ENCODE assay signal across 16 cellular contexts in the genomic region with DNA sequence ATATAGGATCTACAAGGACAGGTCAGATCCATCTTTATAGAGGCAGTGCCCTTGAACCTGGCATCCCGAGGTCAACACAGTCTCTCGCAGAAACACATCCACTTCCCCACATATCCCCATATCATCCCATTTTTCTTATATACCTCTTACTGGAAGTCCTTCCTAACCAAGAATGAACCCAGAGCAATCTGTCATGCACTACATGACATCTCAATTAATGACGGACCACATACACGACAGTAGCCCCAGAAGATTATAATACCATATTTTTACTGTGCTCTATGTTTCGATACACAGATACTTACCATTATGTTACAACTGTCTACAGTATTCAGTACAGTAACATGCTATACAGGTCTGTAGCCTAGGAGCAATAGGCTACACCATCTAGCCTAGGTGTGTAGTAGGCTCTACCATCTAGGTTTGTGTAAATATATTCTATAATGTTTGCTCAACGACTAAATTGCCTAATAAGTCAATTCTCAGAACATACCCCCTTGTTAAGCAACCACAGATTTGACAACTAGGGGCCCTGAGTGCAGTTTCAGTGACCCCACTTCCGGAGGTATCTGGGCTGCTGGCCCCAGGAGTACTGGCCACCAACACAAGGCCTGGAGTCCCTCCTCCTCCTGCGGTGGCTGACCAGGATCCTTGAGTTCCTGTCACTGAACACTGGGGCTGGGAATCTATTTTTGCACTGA. TPM values are rescaled to one million over a fixed set of nuclear protein-coding genes. Genes with fewer than 3 reads are reported as not detected.
DNase-seq lines count a peak whose midpoint lies in the region; ATAC-seq and TF ChIP-seq lines count a peak whose summit lies in the region.
"Had no signal": no experiment of that assay in that cellular context is flagged by ENCODE, and none has a peak within 500 bp of the region (broad histone marks: within the 10 kb centered on the region; RNA-seq: fewer than 3 reads in every experiment).

No MANE protein-coding gene starts in this region.

- H3K9me3 ChIP-seq in Caco-2 (no peaks in the 10 kb centered on the region), HEK293 (ENCODE audit: control insufficient read depth, insufficient read depth, low read depth, low read length) (no peaks in the 10 kb centered on the region), PC-3 (ENCODE audit: low read length) (no peaks in the 10 kb centered on the region), mesenchymal stem cell (ENCODE audit: control insufficient read depth, low read length) (no peaks in the 10 kb centered on the region), GM23248 (ENCODE audit: low read depth) (no peaks in the 10 kb centered on the region)
- H3K9me3 ChIP-seq: BLaER1, SJSA1 had no signal

- H2BK5ac ChIP-seq in mesenchymal stem cell (ENCODE audit: low read depth, low read length, poor library complexity, severe bottlenecking) = peak overlapping the region; percentile 9

- no peaks in the 10 kb centered on the region for H3K79me1 ChIP-seq in mesenchymal stem cell (replicated peaks; ENCODE audit: low read length, poor library complexity, severe bottlenecking)

- intact Hi-C loops in Caco-2 (cut with micrococcal nuclease; ENCODE audit: unreplicated experiment) = no loop called here
- intact Hi-C loops in PC-3 (cut with micrococcal nuclease) = no loop called here

- ATAC-seq in PC-3 (no peak), HG02885 (IDR thresholded peaks at IDR 0.05; ENCODE audit: poor library complexity, unreplicated experiment) (no peak), GM18909 (IDR thresholded peaks at IDR 0.05; ENCODE audit: poor library complexity, unreplicated experiment) (no peak)
- ATAC-seq: CD8-positive, alpha-beta T cell had no signal

- H2BK15ac ChIP-seq in mesenchymal stem cell (ENCODE audit: low read depth, poor library complexity, severe bottlenecking) = no peak overlapping the region

- H4K8ac ChIP-seq in mesenchymal stem cell (ENCODE audit: low read length) = no peak overlapping the region

- H3K36me3 ChIP-seq in Caco-2 (ENCODE audit: control insufficient read depth, insufficient read depth, low read length) (no peaks in the 10 kb centered on the region), HEK293 (ENCODE audit: control insufficient read depth in 2 of 2, insufficient read depth in 1 of 2, low read length in 2 of 2) (no peaks in the 10 kb centered on the region), PC-3 (ENCODE audit: low read depth, low read length) (no peaks in the 10 kb centered on the region), mesenchymal stem cell (ENCODE audit: control insufficient read depth in 1 of 2, insufficient read depth in 2 of 2, low read depth in 1 of 2, low read length in 2 of 2) (peaks cover 0 to 6% of the 10 kb centered on the region in 2 experiments), GM23248 (ENCODE audit: low read depth) (no peaks in the 10 kb centered on the region)
- H3K36me3 ChIP-seq: BLaER1 had no signal

- CTCF ChIA-PET in Caco-2 (lab: Charles Lee) = no interaction called here
- CTCF ChIA-PET in HEK293 (lab: Yijun Ruan, JAX) = no interaction called here
- CTCF ChIA-PET in PC-3 (lab: Charles Lee) = no interaction called here

- H3K79me2 ChIP-seq in PC-3 (ENCODE audit: low read length) (peaks cover 96% of the 10 kb centered on the region), GM23248 (ENCODE audit: insufficient read depth) (peaks cover 100% of the 10 kb centered on the region)

- H3K9me3 Mint-ChIP-seq in Caco-2 (ENCODE audit: unreplicated experiment) = no peaks in the 10 kb centered on the region
- H3K9me3 Mint-ChIP-seq: CD8-positive, alpha-beta T cell; T-helper 1 cell treated with Interleukin-12 subunit alpha and Interleukin-12 subunit beta and Interleukin-4 antibody, amounts not matched to agents 30 μg/mL and 1 μg/mL, for 36 hours had no signal

- in situ Hi-C loops in GM23248 (cut with MboI) = no loop called here

- no peaks in the 10 kb centered on the region for H3K27me3 ChIP-seq in Caco-2 (replicated peaks; ENCODE audit: control insufficient read depth, insufficient read depth, low read length)
- no peaks in the 10 kb centered on the region for H3K27me3 ChIP-seq in PC-3 (ENCODE audit: low read length)
- H3K27me3 ChIP-seq in mesenchymal stem cell (ENCODE audit: control insufficient read depth in 1 of 2, insufficient read depth in 1 of 2, low read length in 2 of 2) = no peaks in the 10 kb centered on the region
- H3K27me3 ChIP-seq in GM23248 (replicated peaks; ENCODE audit: insufficient read depth) = no peaks in the 10 kb centered on the region
- H3K27me3 ChIP-seq: BLaER1, SJSA1 had no signal

- TF ChIP-seq CTCF in Caco-2 (IDR thresholded peaks at IDR 0.05; ENCODE audit: insufficient read depth in 1 of 2, low read depth in 1 of 2, low read length in 1 of 2, severe bottlenecking in 1 of 2, unreplicated experiment in 1 of 2) (no peak), HEK293 (tag by site-specific recombination; IDR thresholded peaks at IDR 0.05) (no peak), PC-3 (conservative IDR thresholded peaks at IDR 0.05; ENCODE audit: low read depth, low read length) (no peak)

- peaks cover 45% of the 10 kb centered on the region for H3K36me3 Mint-ChIP-seq in Caco-2 (ENCODE audit: insufficient read depth, unreplicated experiment)
- H3K36me3 Mint-ChIP-seq: CD8-positive, alpha-beta T cell had no signal

- no peak overlapping the region for H3K4ac ChIP-seq in mesenchymal stem cell (ENCODE audit: low read depth in 1 of 2, low read length in 2 of 2)

- DNase-seq in Caco-2 = no peak
- DNase-seq in PC-3 = peak; percentile 19
- DNase-seq in mesenchymal stem cell = no peak
- DNase-seq in GM23248 = no peak
- DNase-seq: CD8-positive, alpha-beta T cell; KG1; NCI-H1105 treated with DMSO at 0.1 percent for 48 hours; NCI-H1694; NCI-H748 treated with DMSO at 0.1 percent for 48 hours; PC-9 had no signal

- H2AK5ac ChIP-seq in mesenchymal stem cell (ENCODE audit: low read length, severe bottlenecking) = peak overlapping the region; percentile 62

- H3K9me2 ChIP-seq in PC-3 (replicated peaks; ENCODE audit: low read length) = no peaks in the 10 kb centered on the region
- no peaks in the 10 kb centered on the region for H3K9me2 ChIP-seq in GM23248 (ENCODE audit: insufficient read depth)

- BruUV-seq in Caco-2 (replicated peaks; lab: Mats Ljungman, UMichigan) (no TSS peak), PC-3 (replicated peaks; lab: Mats Ljungman, UMichigan) (no TSS peak)

- no peak overlapping the region for H3K4me3 ChIP-seq in Caco-2 (ENCODE audit: low read depth, low read length)
- no peak overlapping the region for H3K4me3 ChIP-seq in HEK293 (ENCODE audit: low read depth, low read length)
- no peak overlapping the region for H3K4me3 ChIP-seq in PC-3 (ENCODE audit: low read length)
- no peak overlapping the region for H3K4me3 ChIP-seq in mesenchymal stem cell (ENCODE audit: insufficient read depth in 1 of 2, low read depth in 1 of 2, low read length in 2 of 2)
- H3K4me3 ChIP-seq in GM23248 = no peak overlapping the region
- H3K4me3 ChIP-seq: BLaER1, PC-9, SJSA1 had no signal

- H3K27ac Mint-ChIP-seq in Caco-2 (ENCODE audit: unreplicated experiment) = peak overlapping the region; percentile 56
- H3K27ac Mint-ChIP-seq: CD8-positive, alpha-beta T cell; T-helper 1 cell treated with Interleukin-12 subunit alpha and Interleukin-12 subunit beta and Interleukin-4 antibody, amounts not matched to agents 30 μg/mL and 1 μg/mL, for 36 hours had no signal

- no peak overlapping the region for H3K27ac ChIP-seq in HEK293 (ENCODE audit: extremely low read depth, low read depth, low read length)
- H3K27ac ChIP-seq in PC-3 (ENCODE audit: low read length) = no peak overlapping the region
- H3K27ac ChIP-seq in mesenchymal stem cell (ENCODE audit: low read length, poor library complexity, severe bottlenecking) = peak overlapping the region; percentile 51
- H3K27ac ChIP-seq in GM23248 = no peak overlapping the region
- H3K27ac ChIP-seq: BLaER1, PC-9, SJSA1 had no signal

- H3K18ac ChIP-seq in mesenchymal stem cell (ENCODE audit: low read depth in 1 of 2, low read length in 2 of 2) = no peak overlapping the region

- no peak overlapping the region for H2AFZ ChIP-seq in PC-3 (ENCODE audit: low read length)
- no peak overlapping the region for H2AFZ ChIP-seq in mesenchymal stem cell (ENCODE audit: low read depth, low read length)
- H2AFZ ChIP-seq in GM23248 = no peak overlapping the region
- H2AFZ ChIP-seq: PC-9 had no signal

- no peak overlapping the region for H3K4me3 Mint-ChIP-seq in Caco-2 (ENCODE audit: unreplicated experiment)
- H3K4me3 Mint-ChIP-seq: CD8-positive, alpha-beta T cell; T-helper 1 cell treated with Interleukin-12 subunit alpha and Interleukin-12 subunit beta and Interleukin-4 antibody, amounts not matched to agents 30 μg/mL and 1 μg/mL, for 36 hours had no signal

- H3K23ac ChIP-seq in mesenchymal stem cell (ENCODE audit: low read length in 2 of 2) = no peak overlapping the region

- H3K4me1 ChIP-seq in Caco-2 (peaks cover 67% of the 10 kb centered on the region), HEK293 (ENCODE audit: control insufficient read depth, insufficient read depth, low read length) (peaks cover 27% of the 10 kb centered on the region), PC-3 (ENCODE audit: insufficient read depth, low read length) (peaks cover 41% of the 10 kb centered on the region), mesenchymal stem cell (ENCODE audit: control insufficient read depth, insufficient read depth, low read depth, low read length) (peaks cover 25% of the 10 kb centered on the region), GM23248 (ENCODE audit: insufficient read depth) (peaks cover 62% of the 10 kb centered on the region)

- H3K4me1 Mint-ChIP-seq in Caco-2 (ENCODE audit: low read depth, unreplicated experiment) = peaks cover 49% of the 10 kb centered on the region

- no peaks in the 10 kb centered on the region for H3K27me3 Mint-ChIP-seq in Caco-2 (ENCODE audit: insufficient read depth, unreplicated experiment)

- no peak overlapping the region for H2BK12ac ChIP-seq in mesenchymal stem cell (ENCODE audit: low read length in 2 of 2)

- POLR2A ChIA-PET in Caco-2 (lab: Charles Lee) = interaction anchor here (1.1 kb wide), 1 partner anchor 28 kb away, joined by 3 read pairs; a partner anchor contains a TSS
- POLR2A ChIA-PET in HEK293 (lab: Yijun Ruan, JAX) = no interaction called here
- POLR2A ChIA-PET in PC-3 (lab: Charles Lee; ENCODE audit: unreplicated experiment) = no interaction called here

- H3K14ac ChIP-seq in mesenchymal stem cell (ENCODE audit: low read length in 2 of 2) = no peak overlapping the region

- H2BK120ac ChIP-seq in mesenchymal stem cell (ENCODE audit: low read depth, low read length) = no peak overlapping the region

- no peak overlapping the region for H3K9ac ChIP-seq in PC-3 (ENCODE audit: low read length)
- no peak overlapping the region for H3K9ac ChIP-seq in mesenchymal stem cell (ENCODE audit: low read length)
- H3K9ac ChIP-seq in GM23248 = no peak overlapping the region
- H3K9ac ChIP-seq: BLaER1 had no signal

- no peaks in the 10 kb centered on the region for H3F3A ChIP-seq in PC-3 (ENCODE audit: low read length, unreplicated experiment)
- H3F3A ChIP-seq in GM23248 (ENCODE audit: insufficient read depth) = peaks cover 39% of the 10 kb centered on the region

- H3K4me2 ChIP-seq in PC-3 (ENCODE audit: low read length) = no peak overlapping the region
- no peak overlapping the region for H3K4me2 ChIP-seq in mesenchymal stem cell (ENCODE audit: low read length, poor library complexity, severe bottlenecking)
- no peak overlapping the region for H3K4me2 ChIP-seq in GM23248 (ENCODE audit: unreplicated experiment)
- H3K4me2 ChIP-seq: BLaER1, PC-9 had no signal

- H4K91ac ChIP-seq in mesenchymal stem cell (ENCODE audit: low read length) = no peak overlapping the region

- 96% methylated on average over 8 of the region's 8 CpGs for WGBS in mesenchymal stem cell
- WGBS in GM23248 (ENCODE audit: low coverage in 1 of 2, low lambda C conversion rate in 2 of 2, missing lambda C conversion rate in 2 of 2), 2 experiments = 99 to 100% methylated on average over 8 of the region's 8 CpGs

- H4K20me1 ChIP-seq in PC-3 (ENCODE audit: low read length) = peaks cover 40% of the 10 kb centered on the region
- 0 out of 2 replicates have a peak, but pooled peaks cover 4% of the 10 kb centered on the region for H4K20me1 ChIP-seq in GM23248 (ENCODE audit: insufficient read depth)
- H4K20me1 ChIP-seq: BLaER1 had no signal

RNA-seq across cellular contexts. Expression of a gene that starts 28.1 kb away (rescaled TPM):
- total RNA-seq in Caco-2 (2022) (103 and 108 TPM in 2 replicates), PC-3 (2014; rRNA removed) (12.6 and 17.1 TPM in 2 replicates)
- 18.6 TPM for polyA plus RNA-seq in mesenchymal stem cell (2013, experiment 1 of 2)
- 18.0 TPM for polyA plus RNA-seq in mesenchymal stem cell (2013, experiment 2 of 2)
- total RNA-seq in GM23248 (2014; rRNA removed; shearing (Covaris generic)) = 49.1 and 49.8 TPM in 2 replicates
- 38.7 and 41.4 TPM in 2 replicates for polyA plus RNA-seq in GM23248 (2016; fragmentation: Nextera tagmentation; extraction: Ambion mirVana)
- total RNA-seq: CD8-positive, alpha-beta T cell had no signal
